17 cellular contexts compared by ENCODE assay signal in the genomic region with DNA sequence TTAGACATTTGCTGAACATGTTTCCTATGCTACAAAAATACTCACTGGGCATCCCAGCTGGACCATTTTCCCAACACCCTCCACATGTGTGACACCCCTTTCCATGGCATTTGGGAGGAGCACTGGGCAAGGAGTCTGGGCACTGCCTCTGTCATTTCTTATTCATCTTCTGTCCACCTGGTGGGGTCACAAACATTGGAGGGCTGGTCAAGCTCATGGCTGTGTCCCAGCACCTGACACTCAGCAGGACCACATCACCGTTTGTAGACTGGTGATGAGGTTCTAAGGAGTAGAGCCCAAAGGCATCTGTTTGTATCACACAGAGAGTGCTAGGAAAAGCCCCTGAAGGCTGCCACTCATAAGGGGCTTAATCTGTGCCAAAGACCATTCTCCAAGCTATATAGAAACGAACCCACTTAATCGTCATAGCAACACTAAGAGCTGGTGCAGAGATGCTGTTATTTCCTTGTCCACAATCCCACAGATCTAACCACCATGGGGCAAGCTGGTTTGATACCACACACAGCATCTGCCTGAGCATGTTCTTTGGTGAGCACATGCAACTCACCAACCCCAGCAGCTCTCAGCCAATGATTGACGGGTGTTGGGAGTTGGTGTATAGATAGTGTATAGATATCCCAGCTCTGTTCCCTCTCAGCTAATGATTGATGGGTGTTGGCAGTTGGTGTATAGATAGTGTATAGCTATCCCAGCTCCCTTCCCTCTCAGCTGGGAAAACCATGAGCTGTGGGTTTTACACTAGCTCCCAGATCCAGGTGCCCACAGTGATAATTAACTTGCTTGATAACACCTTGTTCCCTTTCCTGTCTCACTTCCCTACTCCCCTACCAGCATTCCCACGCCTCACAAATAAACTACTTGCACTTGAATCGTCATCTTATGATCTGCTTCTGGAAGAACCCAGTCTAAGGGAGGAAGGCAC. TPM values are rescaled to one million over a fixed set of nuclear protein-coding genes. Genes with fewer than 3 reads are reported as not detected.
DNase-seq lines count a peak whose midpoint lies in the region; ATAC-seq and TF ChIP-seq lines count a peak whose summit lies in the region.
"Had no signal": no experiment of that assay in that cellular context is flagged by ENCODE, and none has a peak within 500 bp of the region (broad histone marks: within the 10 kb centered on the region; RNA-seq: fewer than 3 reads in every experiment).

No MANE protein-coding gene starts in this region.

- peaks cover 0 to 2% (median under 1%) of the 10 kb centered on the region in 11 experiments; a peak in 15 of 22 replicates for H3K9me3 ChIP-seq in BLaER1 treated with 17β-estradiol and CSF1 and Interleukin-3, amounts not matched to agents 10 nM and 100 nM (replicated peaks in 1 of 11)

- peaks cover 18% of the 10 kb centered on the region for H3K27me3 Mint-ChIP-seq in activated CD8-positive, alpha-beta memory T cell treated with anti-CD3 and anti-CD28 coated beads, Interleukin-2, amount 10 ng/mL, durations not matched to agents 7 days and 5 days

- peaks cover 0 to 4% (median 0%) of the 10 kb centered on the region in 11 experiments; a peak in 1 of 22 replicates for H4K20me1 ChIP-seq in BLaER1 treated with 17β-estradiol and CSF1 and Interleukin-3, amounts not matched to agents 10 nM and 100 nM

- CTCF ChIA-PET in activated CD8-positive, alpha-beta memory T cell treated with anti-CD3 and anti-CD28 coated beads, Interleukin-2, amount 10 ng/mL, durations not matched to agents 7 days and 5 days (lab: Charles Lee): interaction anchor here (0.9 to 1.4 kb wide), 2 partner anchors 56 to 191 kb away, joined by 3 read pairs; no protein-coding TSS in a partner anchor

- H3K4me3 ChIP-seq in BLaER1 treated with 17β-estradiol and CSF1 and Interleukin-3, amounts not matched to agents 10 nM and 100 nM: no peak overlapping the region
- H3K4me3 ChIP-seq in brain microvascular endothelial cell (ENCODE audit: low read depth, low read length): no peak overlapping the region

- no peak overlapping the region for H3K4me3 Mint-ChIP-seq in activated CD8-positive, alpha-beta memory T cell treated with anti-CD3 and anti-CD28 coated beads, Interleukin-2, amount 10 ng/mL, durations not matched to agents 7 days and 5 days
- H3K4me3 Mint-ChIP-seq: activated T-helper 17 cell treated with anti-CD3 and anti-CD28 coated beads, Interleukin-2, amount 50 U/mL, for 72 hours; memory B cell; naive thymus-derived CD8-positive, alpha-beta T cell had no signal

- peak overlapping the region; percentile 18 to 93 (median 86) for H3K4me2 ChIP-seq in BLaER1 treated with 17β-estradiol and CSF1 and Interleukin-3, amounts not matched to agents 10 nM and 100 nM

- TF ChIP-seq CTCF in brain microvascular endothelial cell (IDR thresholded peaks at IDR 0.05; ENCODE audit: low read depth, low read length, missing control alignments): no peak

- no peaks in the 10 kb centered on the region for H3K36me3 Mint-ChIP-seq in activated CD8-positive, alpha-beta memory T cell treated with anti-CD3 and anti-CD28 coated beads, Interleukin-2, amount 10 ng/mL, durations not matched to agents 7 days and 5 days
- H3K36me3 Mint-ChIP-seq: memory B cell had no signal

- peaks cover 2% of the 10 kb centered on the region for H3K9me3 Mint-ChIP-seq in activated CD8-positive, alpha-beta memory T cell treated with anti-CD3 and anti-CD28 coated beads, Interleukin-2, amount 10 ng/mL, durations not matched to agents 7 days and 5 days (ENCODE audit: low read depth)
- H3K9me3 Mint-ChIP-seq: memory B cell had no signal

- no peaks in the 10 kb centered on the region for H3K27me3 ChIP-seq in BLaER1 treated with 17β-estradiol and CSF1 and Interleukin-3, amounts not matched to agents 10 nM and 100 nM
- H3K27me3 ChIP-seq in brain microvascular endothelial cell (replicated peaks): no peaks in the 10 kb centered on the region

- in situ Hi-C loops in brain microvascular endothelial cell (cut with HindIII; ENCODE audit: low pct_ligation_motif_present, low sequenced_read_pairs): no loop called here

- DNase-seq in NCI-H2029 treated with DMSO at 0.1 percent for 48 hours (lab: John Stamatoyannopoulos, UW) (peak; percentile 32), NCI-H2029 (lab: John Stamatoyannopoulos, UW) (no peak), myocyte (ENCODE audit: low read depth) (peak; percentile 52), brain microvascular endothelial cell (no peak), NCI-H2227 treated with DMSO at 0.1 percent for 48 hours (lab: John Stamatoyannopoulos, UW) (no peak)
- DNase-seq in activated CD8-positive, alpha-beta memory T cell treated with anti-CD3 and anti-CD28 coated beads, Interleukin-2, amount 10 ng/mL, durations not matched to agents 7 days and 5 days: peak; percentile 62
- DNase-seq: naive thymus-derived CD8-positive, alpha-beta T cell; NCI-H1694 treated with DMSO at 0.1 percent for 48 hours; NCI-H510A treated with DMSO at 0.1 percent for 48 hours; SHP77 had no signal

- H3K4me1 ChIP-seq in BLaER1 treated with 17β-estradiol and CSF1 and Interleukin-3, amounts not matched to agents 10 nM and 100 nM: peaks cover 50 to 57% (median 54%) of the 10 kb centered on the region in 10 experiments

- H3K9ac ChIP-seq in BLaER1 treated with 17β-estradiol and CSF1 and Interleukin-3, amounts not matched to agents 10 nM and 100 nM: no peak overlapping the region

- peak; percentile 20 for ATAC-seq in activated CD8-positive, alpha-beta memory T cell treated with anti-CD3 and anti-CD28 coated beads, Interleukin-2, amount 10 ng/mL, durations not matched to agents 7 days and 5 days
- ATAC-seq in GM21360 (IDR thresholded peaks at IDR 0.05; ENCODE audit: unreplicated experiment): no peak
- ATAC-seq: naive thymus-derived CD8-positive, alpha-beta T cell had no signal

- H3K27ac Mint-ChIP-seq in activated CD8-positive, alpha-beta memory T cell treated with anti-CD3 and anti-CD28 coated beads, Interleukin-2, amount 10 ng/mL, durations not matched to agents 7 days and 5 days: no peak overlapping the region
- H3K27ac Mint-ChIP-seq: activated T-helper 17 cell treated with anti-CD3 and anti-CD28 coated beads, Interleukin-2, amount 50 U/mL, for 72 hours; memory B cell had no signal

- no peak overlapping the region for H3K27ac ChIP-seq in BLaER1 treated with 17β-estradiol and CSF1 and Interleukin-3, amounts not matched to agents 10 nM and 100 nM
- no peak overlapping the region for H3K27ac ChIP-seq in brain microvascular endothelial cell

- H3K4me1 Mint-ChIP-seq in activated CD8-positive, alpha-beta memory T cell treated with anti-CD3 and anti-CD28 coated beads, Interleukin-2, amount 10 ng/mL, durations not matched to agents 7 days and 5 days: peaks cover 42% of the 10 kb centered on the region

- no peaks in the 10 kb centered on the region for H3K36me3 ChIP-seq in BLaER1 treated with 17β-estradiol and CSF1 and Interleukin-3, amounts not matched to agents 10 nM and 100 nM
- H3K36me3 ChIP-seq in brain microvascular endothelial cell (replicated peaks): no peaks in the 10 kb centered on the region

RNA-seq across cellular contexts. Expression of gene ATP2B2, which starts 42.7 kb away (rescaled TPM):
- not detected for total RNA-seq in activated CD8-positive, alpha-beta memory T cell treated with anti-CD3 and anti-CD28 coated beads, Interleukin-2, amount 10 ng/mL, durations not matched to agents 7 days and 5 days
- 0.24 TPM in 1 of 2 replicates, not detected in the other for total RNA-seq in myocyte
- polyA plus RNA-seq in myocyte (2012): 0.03 TPM
- total RNA-seq: activated T-helper 17 cell treated with anti-CD3 and anti-CD28 coated beads, Interleukin-2, amount 50 U/mL, for 72 hours; endothelial cell of umbilical vein; naive thymus-derived CD8-positive, alpha-beta T cell; T-helper 1 cell treated with Interleukin-12 subunit alpha and Interleukin-12 subunit beta and Interleukin-4 antibody, amounts not matched to agents 30 ng/mL and 1 ng/mL, for 36 hours had no signal
- polyA plus RNA-seq: BJ; endothelial cell of umbilical vein; naive thymus-derived CD8-positive, alpha-beta T cell had no signal

Comparison
In these comparisons a context has a peak if more than half of its experiments do, and no peak if none do; other contexts are left out.
1. DNase-seq: peak in NCI-H2029 treated with DMSO at 0.1 percent for 48 hours (single experiment), activated CD8-positive, alpha-beta memory T cell treated with anti-CD3 and anti-CD28 coated beads, Interleukin-2, amount 10 ng/mL, durations not matched to agents 7 days and 5 days (single experiment) and myocyte (single experiment); none in NCI-H2029 (single experiment), brain microvascular endothelial cell (single experiment) and NCI-H2227 treated with DMSO at 0.1 percent for 48 hours (single experiment).